ENCODE assay signal across 10 cellular contexts in genomic region chr2:20652141-20652540, GRCh38. TPM values are rescaled to one million over a fixed set of nuclear protein-coding genes. Genes with fewer than 3 reads are reported as not detected.
DNase-seq lines count a peak whose midpoint lies in the region; TF ChIP-seq lines count a peak whose summit lies in the region.
"Had no signal": no experiment of that assay in that cellular context is flagged by ENCODE, and none has a peak within 500 bp of the region (broad histone marks: within the 10 kb centered on the region; RNA-seq: fewer than 3 reads in every experiment).

No MANE protein-coding gene starts in this region.

- no peak for DNase-seq in activated naive CD8-positive, alpha-beta T cell treated with anti-CD3 and anti-CD28 coated beads for 36 hours
- DNase-seq in activated T-helper 1 cell treated with anti-CD3 and anti-CD28 coated beads, Interleukin-12 subunit alpha, Interleukin-12 subunit beta, Interleukin-2, Interleukin-4 antibody, amounts not matched to agents 30 ng/mL and 10 ng/mL and 1 ng/mL, durations not matched to agents 14 hours and 24 hours and 36 hours (ENCODE audit: low spot score) = no peak
- DNase-seq in mesothelial cell of epicardium (ENCODE audit: low spot score in 2 of 2, unreplicated experiment in 2 of 2) (no peak), tibial artery (no peak), cerebellum (ENCODE audit: low spot score) (no peak), GM13977 (ENCODE audit: low spot score) (no peak)
- no peak for DNase-seq in central memory CD4-positive, alpha-beta T cell
- DNase-seq: DMS 273 treated with DMSO at 0.1 percent for 48 hours had no signal

- in situ Hi-C loops in GM13977 (cut with MboI; ENCODE audit: low pct_unique_long_range_greater_than_20kb, low sequenced_read_pairs, unreplicated experiment) = no loop called here

- H3K4me1 Mint-ChIP-seq in activated naive CD8-positive, alpha-beta T cell (ENCODE audit: low read depth) = peaks cover 28% of the 10 kb centered on the region
- H3K4me1 Mint-ChIP-seq in activated naive CD8-positive, alpha-beta T cell treated with anti-CD3 and anti-CD28 coated beads for 36 hours = peaks cover 17% of the 10 kb centered on the region
- peaks cover 22% of the 10 kb centered on the region for H3K4me1 Mint-ChIP-seq in activated T-helper 1 cell treated with anti-CD3 and anti-CD28 coated beads, Interleukin-12 subunit alpha, Interleukin-12 subunit beta, Interleukin-2, Interleukin-4 antibody, amounts not matched to agents 30 ng/mL and 10 ng/mL and 1 ng/mL, durations not matched to agents 14 hours and 24 hours and 36 hours (ENCODE audit: low read depth)
- H3K4me1 Mint-ChIP-seq in mesothelial cell of epicardium = peaks cover 11% of the 10 kb centered on the region

- intact Hi-C loops in activated T-helper 1 cell treated with anti-CD3 and anti-CD28 coated beads, Interleukin-12 subunit alpha, Interleukin-12 subunit beta, Interleukin-2, Interleukin-4 antibody, amounts not matched to agents 30 ng/mL and 10 ng/mL and 1 ng/mL, durations not matched to agents 14 hours and 24 hours and 36 hours (cut with micrococcal nuclease) = loop anchor here (5.0 to 10.0 kb wide), 3 partner anchors 75 to 600 kb away; partner anchors contain the start of genes LAPTM4A and SDC1
- intact Hi-C loops in tibial artery (cut with DNase I; ENCODE audit: low total_unique reads) = no loop called here

- peaks cover 0 to 46% (median 35%) of the 10 kb centered on the region in 4 donors for H3K4me1 ChIP-seq in tibial artery

- no peaks in the 10 kb centered on the region for H3K27me3 ChIP-seq in tibial artery

- no peaks in the 10 kb centered on the region for H3K27me3 Mint-ChIP-seq in activated naive CD8-positive, alpha-beta T cell
- H3K27me3 Mint-ChIP-seq in activated naive CD8-positive, alpha-beta T cell treated with anti-CD3 and anti-CD28 coated beads for 36 hours = no peaks in the 10 kb centered on the region
- peaks cover 8% of the 10 kb centered on the region for H3K27me3 Mint-ChIP-seq in activated T-helper 1 cell treated with anti-CD3 and anti-CD28 coated beads, Interleukin-12 subunit alpha, Interleukin-12 subunit beta, Interleukin-2, Interleukin-4 antibody, amounts not matched to agents 30 ng/mL and 10 ng/mL and 1 ng/mL, durations not matched to agents 14 hours and 24 hours and 36 hours (ENCODE audit: insufficient read depth)
- peaks cover 22% of the 10 kb centered on the region for H3K27me3 Mint-ChIP-seq in mesothelial cell of epicardium (ENCODE audit: low read depth)

- H3K36me3 ChIP-seq in tibial artery = peaks cover 0 to under 1% (median 0%) of the 10 kb centered on the region in 3 donors

- peak overlapping the region; percentile 98 for H3K27ac ChIP-seq in tibial artery

- no peaks in the 10 kb centered on the region for H3K36me3 Mint-ChIP-seq in activated naive CD8-positive, alpha-beta T cell
- no peaks in the 10 kb centered on the region for H3K36me3 Mint-ChIP-seq in activated naive CD8-positive, alpha-beta T cell treated with anti-CD3 and anti-CD28 coated beads for 36 hours
- H3K36me3 Mint-ChIP-seq in activated T-helper 1 cell treated with anti-CD3 and anti-CD28 coated beads, Interleukin-12 subunit alpha, Interleukin-12 subunit beta, Interleukin-2, Interleukin-4 antibody, amounts not matched to agents 30 ng/mL and 10 ng/mL and 1 ng/mL, durations not matched to agents 14 hours and 24 hours and 36 hours (ENCODE audit: low read depth) = no peaks in the 10 kb centered on the region
- H3K36me3 Mint-ChIP-seq in mesothelial cell of epicardium = no peaks in the 10 kb centered on the region

- H3K27ac Mint-ChIP-seq in activated naive CD8-positive, alpha-beta T cell = peak overlapping the region; percentile 24
- no peak overlapping the region for H3K27ac Mint-ChIP-seq in activated naive CD8-positive, alpha-beta T cell treated with anti-CD3 and anti-CD28 coated beads for 36 hours
- H3K27ac Mint-ChIP-seq in activated T-helper 1 cell treated with anti-CD3 and anti-CD28 coated beads, Interleukin-12 subunit alpha, Interleukin-12 subunit beta, Interleukin-2, Interleukin-4 antibody, amounts not matched to agents 30 ng/mL and 10 ng/mL and 1 ng/mL, durations not matched to agents 14 hours and 24 hours and 36 hours = no peak overlapping the region
- no peak overlapping the region for H3K27ac Mint-ChIP-seq in mesothelial cell of epicardium

- H3K9me3 Mint-ChIP-seq in activated naive CD8-positive, alpha-beta T cell (ENCODE audit: low read depth) = no peaks in the 10 kb centered on the region
- no peaks in the 10 kb centered on the region for H3K9me3 Mint-ChIP-seq in activated naive CD8-positive, alpha-beta T cell treated with anti-CD3 and anti-CD28 coated beads for 36 hours
- H3K9me3 Mint-ChIP-seq in activated T-helper 1 cell treated with anti-CD3 and anti-CD28 coated beads, Interleukin-12 subunit alpha, Interleukin-12 subunit beta, Interleukin-2, Interleukin-4 antibody, amounts not matched to agents 30 ng/mL and 10 ng/mL and 1 ng/mL, durations not matched to agents 14 hours and 24 hours and 36 hours = no peaks in the 10 kb centered on the region
- no peaks in the 10 kb centered on the region for H3K9me3 Mint-ChIP-seq in mesothelial cell of epicardium

- TF ChIP-seq CTCF in mesothelial cell of epicardium (IDR thresholded peaks at IDR 0.05; ENCODE audit: unreplicated experiment) (no peak), tibial artery (IDR thresholded peaks at IDR 0.05) (no peak), GM13977 (IDR thresholded peaks at IDR 0.05; ENCODE audit: extremely low read depth, insufficient read depth, missing control alignments) (no peak)

- H3K4me3 ChIP-seq in tibial artery = no peak overlapping the region

- peak overlapping the region; percentile 59 for H3K4me3 Mint-ChIP-seq in activated naive CD8-positive, alpha-beta T cell
- no peak overlapping the region for H3K4me3 Mint-ChIP-seq in activated naive CD8-positive, alpha-beta T cell treated with anti-CD3 and anti-CD28 coated beads for 36 hours
- H3K4me3 Mint-ChIP-seq in activated T-helper 1 cell treated with anti-CD3 and anti-CD28 coated beads, Interleukin-12 subunit alpha, Interleukin-12 subunit beta, Interleukin-2, Interleukin-4 antibody, amounts not matched to agents 30 ng/mL and 10 ng/mL and 1 ng/mL, durations not matched to agents 14 hours and 24 hours and 36 hours = peak overlapping the region; percentile 86
- peak overlapping the region; percentile 42 for H3K4me3 Mint-ChIP-seq in mesothelial cell of epicardium

- no peaks in the 10 kb centered on the region for H3K9me3 ChIP-seq in tibial artery

RNA-seq across cellular contexts. Expression of gene HS1BP3, which starts 1.2 kb away (rescaled TPM):
- total RNA-seq in activated naive CD8-positive, alpha-beta T cell treated with anti-CD3 and anti-CD28 coated beads for 36 hours = 1 to 10 TPM; 5.9 to 6.0 TPM
- 9.1 and 10.2 TPM in 2 replicates for total RNA-seq in activated T-helper 1 cell treated with anti-CD3 and anti-CD28 coated beads, Interleukin-12 subunit alpha, Interleukin-12 subunit beta, Interleukin-2, Interleukin-4 antibody, amounts not matched to agents 30 ng/mL and 10 ng/mL and 1 ng/mL, durations not matched to agents 14 hours and 24 hours and 36 hours
- 14.3 to 16.5 TPM (median 14.6 TPM) in 3 replicates for total RNA-seq in mesothelial cell of epicardium
- 10.0 TPM for total RNA-seq in cerebellum

RNA-seq across cellular contexts. Expression of gene GDF7, which starts 14.8 kb away (rescaled TPM):
- total RNA-seq in activated naive CD8-positive, alpha-beta T cell treated with anti-CD3 and anti-CD28 coated beads for 36 hours = not detected
- total RNA-seq in activated T-helper 1 cell treated with anti-CD3 and anti-CD28 coated beads, Interleukin-12 subunit alpha, Interleukin-12 subunit beta, Interleukin-2, Interleukin-4 antibody, amounts not matched to agents 30 ng/mL and 10 ng/mL and 1 ng/mL, durations not matched to agents 14 hours and 24 hours and 36 hours = 0.10 and 0.15 TPM in 2 replicates
- total RNA-seq in mesothelial cell of epicardium = 3.0 to 3.2 TPM (median 3.1 TPM) in 3 replicates
- total RNA-seq in cerebellum = 0.45 TPM
- total RNA-seq: activated CD8-positive, alpha-beta memory T cell treated with anti-CD3 and anti-CD28 coated beads for 36 hours had no signal
